ENCODE assay signal across 26 cellular contexts in the genomic region with DNA sequence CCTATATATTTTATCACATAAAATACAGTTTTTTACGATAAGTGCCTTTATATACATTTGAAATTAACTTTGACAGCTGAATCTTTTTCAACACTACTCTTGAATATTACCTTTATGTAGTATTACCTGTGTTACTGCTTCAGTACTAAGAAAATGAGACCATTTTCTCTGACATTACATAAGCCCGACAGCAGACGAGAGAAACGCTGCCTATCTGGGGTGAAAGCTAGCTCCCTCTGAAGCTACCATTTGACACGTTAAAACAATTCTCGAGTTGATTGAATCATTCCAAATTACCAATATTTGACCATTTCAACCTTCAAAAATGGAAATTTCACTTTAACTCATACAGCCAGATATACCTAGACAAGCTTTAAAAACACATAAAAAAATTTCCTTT. TPM values are rescaled to one million over a fixed set of nuclear protein-coding genes. Genes with fewer than 3 reads are reported as not detected.
"Had no signal": no experiment of that assay in that cellular context is flagged by ENCODE, and none has a peak within 500 bp of the region (broad histone marks: within the 10 kb centered on the region; RNA-seq: fewer than 3 reads in every experiment).

No MANE protein-coding gene starts in this region.

- H3K4me1 Mint-ChIP-seq: activated naive CD4-positive, alpha-beta T cell treated with anti-CD3 and anti-CD28 coated beads, Interleukin-2, amount 50 U/mL, for 24 hours; activated naive CD8-positive, alpha-beta T cell treated with anti-CD3 and anti-CD28 coated beads, Interleukin-2, amount 50 U/mL, for 24 hours; immature natural killer cell; naive thymus-derived CD8-positive, alpha-beta T cell had no signal

- H3K9me3 Mint-ChIP-seq: activated CD8-positive, alpha-beta T cell treated with anti-CD3 and anti-CD28 coated beads for 36 hours; activated naive CD4-positive, alpha-beta T cell treated with anti-CD3 and anti-CD28 coated beads, Interleukin-2, amount 50 U/mL, for 24 hours; activated naive CD8-positive, alpha-beta T cell treated with anti-CD3 and anti-CD28 coated beads, Interleukin-2, amount 50 U/mL, for 24 hours; activated T-cell treated with anti-CD3 and anti-CD28 coated beads, Interleukin-2, amount 50 U/mL, for 4 hours; activated T-helper 2 cell treated with anti-CD3 and anti-CD28 coated beads, Interferon-gamma antibody, Interleukin-2, Interleukin-4, amounts not matched to agents 10 μg/mL and 5 μg/mL and 100 μg/mL, durations not matched to agents 14 hours and 24 hours and 36 hours; naive thymus-derived CD8-positive, alpha-beta T cell; type B pancreatic cell had no signal

- H3K36me3 Mint-ChIP-seq: activated naive CD4-positive, alpha-beta T cell treated with anti-CD3 and anti-CD28 coated beads, Interleukin-2, amount 50 U/mL, for 24 hours; immature natural killer cell; naive thymus-derived CD8-positive, alpha-beta T cell; type B pancreatic cell had no signal

- H3K27me3 Mint-ChIP-seq: activated CD8-positive, alpha-beta T cell treated with anti-CD3 and anti-CD28 coated beads for 36 hours; activated naive CD8-positive, alpha-beta T cell treated with anti-CD3 and anti-CD28 coated beads, Interleukin-2, amount 50 U/mL, for 24 hours; effector memory CD8-positive, alpha-beta T cell; naive thymus-derived CD8-positive, alpha-beta T cell; progenitor cell of endocrine pancreas had no signal

- H3K4me3 Mint-ChIP-seq: activated CD8-positive, alpha-beta T cell treated with anti-CD3 and anti-CD28 coated beads for 36 hours; activated naive CD4-positive, alpha-beta T cell treated with anti-CD3 and anti-CD28 coated beads, Interleukin-2, amount 50 U/mL, for 24 hours; activated naive CD8-positive, alpha-beta T cell treated with anti-CD3 and anti-CD28 coated beads, Interleukin-2, amount 50 U/mL, for 24 hours; activated T-cell treated with anti-CD3 and anti-CD28 coated beads, Interleukin-2, amount 50 U/mL, for 4 hours; effector memory CD8-positive, alpha-beta T cell; immature natural killer cell; naive thymus-derived CD8-positive, alpha-beta T cell; type B pancreatic cell had no signal

- H3K27ac Mint-ChIP-seq: activated CD8-positive, alpha-beta T cell treated with anti-CD3 and anti-CD28 coated beads for 36 hours; activated naive CD4-positive, alpha-beta T cell treated with anti-CD3 and anti-CD28 coated beads, Interleukin-2, amount 50 U/mL, for 24 hours; activated naive CD8-positive, alpha-beta T cell treated with anti-CD3 and anti-CD28 coated beads, Interleukin-2, amount 50 U/mL, for 24 hours; activated T-helper 2 cell treated with anti-CD3 and anti-CD28 coated beads, Interferon-gamma antibody, Interleukin-2, Interleukin-4, amounts not matched to agents 10 μg/mL and 5 μg/mL and 100 μg/mL, durations not matched to agents 14 hours and 24 hours and 36 hours; effector memory CD8-positive, alpha-beta T cell; immature natural killer cell; naive thymus-derived CD8-positive, alpha-beta T cell; type B pancreatic cell had no signal

- DNase-seq: activated CD4-positive, alpha-beta T cell treated with anti-CD3 and anti-CD28 coated beads, Interleukin-2, amount 50 U/mL, for 1 hour; activated CD4-positive, CD25-positive, alpha-beta regulatory T cell treated with anti-CD3 and anti-CD28 coated beads, Interleukin-2, amount 50 U/mL, for 72 hours; activated CD8-positive, alpha-beta T cell treated with anti-CD3 and anti-CD28 coated beads for 36 hours; activated naive CD8-positive, alpha-beta T cell treated with anti-CD3 and anti-CD28 coated beads, Interleukin-2, amount 50 U/mL, for 24 hours; activated T-cell treated with anti-CD3 and anti-CD28 coated beads, Interleukin-2, amount 50 U/mL, for 4 hours; amygdala; effector memory CD8-positive, alpha-beta T cell; foreskin fibroblast; heart left ventricle; immature natural killer cell; kidney; left lung; lower lobe of right lung; mesenchymal stem cell; naive thymus-derived CD8-positive, alpha-beta T cell; ovary; right lobe of liver; stimulated activated CD4-positive, alpha-beta T cell treated with anti-CD3 and anti-CD28 coated beads, Interleukin-2, amount 100 ng/mL, for 48 hours; stimulated activated naive CD4-positive, alpha-beta T cell treated with Interleukin-2 at 50 U/mL for 16 hours; T-helper 2 cell; uterus had no signal

RNA-seq across cellular contexts. Expression of a gene that starts 0.9 kb away (rescaled TPM):
- total RNA-seq: activated CD8-positive, alpha-beta T cell treated with anti-CD3 and anti-CD28 coated beads for 36 hours; activated T-cell treated with anti-CD3 and anti-CD28 coated beads, Interleukin-2, amount 50 U/mL, for 4 hours; activated T-helper 2 cell treated with anti-CD3 and anti-CD28 coated beads, Interferon-gamma antibody, Interleukin-2, Interleukin-4, amounts not matched to agents 10 μg/mL and 5 μg/mL and 100 μg/mL, durations not matched to agents 14 hours and 24 hours and 36 hours; bronchial epithelial cell had no signal
- polyA plus RNA-seq: immature natural killer cell; naive thymus-derived CD8-positive, alpha-beta T cell had no signal
